In genomic region chr12:104352106-104352713, GRCh38 we compare ENCODE assay signal across 2 cellular contexts.
TF ChIP-seq lines count a peak whose summit lies in the region.

No MANE protein-coding gene starts in this region.

TF ChIP-seq in IMR-90, 13 proteins besides CTCF, POLR2A, EP300 and RAD21 (continued from another document):
- no peak for TF ChIP-seq USF2 (IDR thresholded peaks at IDR 0.05; ENCODE audit: low read depth, low read length)
- TF ChIP-seq FOS (IDR thresholded peaks at IDR 0.05; ENCODE audit: low read depth, low read length) = no peak
- no peak for TF ChIP-seq BHLHE40 (IDR thresholded peaks at IDR 0.05; ENCODE audit: low read depth, low read length)
- TF ChIP-seq MAFK (IDR thresholded peaks at IDR 0.05; ENCODE audit: low read depth, low read length) = no peak
- no peak for TF ChIP-seq CHD1 (IDR thresholded peaks at IDR 0.05; ENCODE audit: low read depth, low read length)

TF ChIP-seq in endothelial cell of umbilical vein, 7 proteins besides CTCF, POLR2A, EP300 and RAD21 (continued from another document):
- TF ChIP-seq MYC (IDR thresholded peaks at IDR 0.05; ENCODE audit: low read depth, low read length) = no peak
- TF ChIP-seq GATA2 (IDR thresholded peaks at IDR 0.05; ENCODE audit: insufficient read depth, insufficient read length, low read depth, low read length) = no peak
